ENCODE assay signal across 7 cellular contexts in the genomic region with DNA sequence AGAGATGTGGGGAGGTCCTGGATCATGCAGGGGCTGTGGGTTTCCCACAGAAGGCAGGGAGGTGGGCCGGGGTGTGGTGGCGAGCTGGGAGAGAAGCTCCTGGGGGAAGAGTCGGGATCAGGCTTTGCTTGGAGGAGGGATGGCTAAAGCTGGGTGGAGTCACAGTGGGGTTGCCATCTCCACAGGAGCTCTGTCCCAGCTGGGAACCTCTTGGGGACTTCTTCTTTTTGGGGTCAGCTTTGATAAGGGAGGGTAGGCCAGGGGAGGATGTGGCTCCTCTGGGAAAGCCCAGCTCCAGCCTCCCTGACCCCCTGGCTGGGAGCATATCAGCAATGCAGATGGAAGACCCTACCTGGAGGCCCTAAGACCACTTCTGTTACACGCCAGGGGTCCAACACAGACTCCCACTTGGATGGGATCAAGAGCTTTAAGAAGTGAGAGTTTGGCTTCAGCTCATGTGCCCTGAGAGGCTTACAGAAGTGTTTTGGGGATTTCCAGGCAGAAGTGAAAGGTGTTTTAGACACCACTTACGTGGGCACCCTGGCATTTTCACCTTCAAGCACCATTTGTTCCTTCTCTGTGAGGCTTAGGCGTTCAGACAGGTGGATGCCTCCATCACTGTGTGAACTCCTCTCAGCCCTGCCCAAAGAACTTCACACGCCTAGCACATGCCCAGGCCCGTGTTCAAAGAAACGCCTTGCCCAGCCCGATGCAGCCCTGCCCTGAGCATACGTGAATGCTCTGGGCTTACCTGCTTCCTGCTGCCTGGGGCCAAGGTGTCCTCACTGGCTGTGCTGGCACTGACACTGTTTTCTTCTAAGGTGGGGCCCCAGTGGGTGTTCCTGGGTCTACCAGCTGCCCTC. TPM values are rescaled to one million over a fixed set of nuclear protein-coding genes. Genes with fewer than 3 reads are reported as not detected.
A peak's percentile ranks its signal among the peaks of the same experiment; 100 is the strongest.
DNase-seq lines count a peak whose midpoint lies in the region; ATAC-seq, FAIRE-seq and TF ChIP-seq lines count a peak whose summit lies in the region.

No MANE protein-coding gene starts in this region.

- no peak overlapping the region for H3K27ac Mint-ChIP-seq in WTC11

- DNase-seq in GM19239 (ENCODE audit: insufficient read length, low spot score) (peak; percentile 28), WTC11 (ENCODE audit: low spot score) (no peak), AML-193 (lab: John Stamatoyannopoulos, UW) (no peak), NCI-H82 treated with DMSO at 0.1 percent for 48 hours (lab: John Stamatoyannopoulos, UW; ENCODE audit: unreplicated experiment) (no peak)
- DNase-seq in stimulated activated naive CD8-positive, alpha-beta T cell treated with anti-CD3 and anti-CD28 coated beads, Interleukin-15, Interleukin-2, amounts not matched to agents 100 U/mL and 50 U/mL, for 24 hours = no peak

- CTCF ChIA-PET in WTC11 (lab: Charles Lee) = interaction anchor here (0.8 to 1.2 kb wide), 3 partner anchors 10 to 246 kb away, joined by 3 to 4 read pairs (median 4); no protein-coding TSS in a partner anchor

- peaks cover 1% of the 10 kb centered on the region; the same call in 1 of the 2 replicates for H3K36me3 Mint-ChIP-seq in WTC11

- ATAC-seq in HG03097 (IDR thresholded peaks at IDR 0.05; ENCODE audit: low FRiP score, unreplicated experiment) (peak; percentile 41), WTC11 (no peak)
- peak; percentile 19 for ATAC-seq in stimulated activated naive CD8-positive, alpha-beta T cell treated with anti-CD3 and anti-CD28 coated beads, Interleukin-15, Interleukin-2, amounts not matched to agents 100 U/mL and 50 U/mL, for 24 hours

- peaks cover 2% of the 10 kb centered on the region; the same call in 1 of the 2 replicates for H3K9me3 Mint-ChIP-seq in WTC11

- H3K4me3 Mint-ChIP-seq in WTC11 = no peak overlapping the region

- peaks cover 17% of the 10 kb centered on the region for H3K4me1 Mint-ChIP-seq in WTC11

- H3K27ac ChIP-seq in cingulate gyrus (ENCODE audit: low read depth, low read length) = peak overlapping the region; percentile 92

- TF ChIP-seq CTCF in WTC11 (IDR thresholded peaks at IDR 0.05) = no peak

- peak; percentile 4 for FAIRE-seq in GM19239 (lab: Jason Lieb, UNC)

- H3K27me3 Mint-ChIP-seq in WTC11 (ENCODE audit: low read depth) = peaks cover 3% of the 10 kb centered on the region; the same call in 1 of the 2 replicates

- POLR2A ChIA-PET in WTC11 (lab: Charles Lee) = no interaction called here

TF ChIP-seq in WTC11, 78 proteins besides CTCF, POLR2A, EP300 and RAD21:
- no peak for TF ChIP-seq ZNF219 (CRISPR knock-in tag; IDR thresholded peaks at IDR 0.05; ENCODE audit: borderline replicate concordance)
- no peak for TF ChIP-seq TEAD1 (CRISPR knock-in tag; IDR thresholded peaks at IDR 0.05)
- no peak for TF ChIP-seq AR (CRISPR knock-in tag; IDR thresholded peaks at IDR 0.05)
- no peak for TF ChIP-seq MAX (CRISPR knock-in tag; IDR thresholded peaks at IDR 0.05)
- TF ChIP-seq, protein P1, sequence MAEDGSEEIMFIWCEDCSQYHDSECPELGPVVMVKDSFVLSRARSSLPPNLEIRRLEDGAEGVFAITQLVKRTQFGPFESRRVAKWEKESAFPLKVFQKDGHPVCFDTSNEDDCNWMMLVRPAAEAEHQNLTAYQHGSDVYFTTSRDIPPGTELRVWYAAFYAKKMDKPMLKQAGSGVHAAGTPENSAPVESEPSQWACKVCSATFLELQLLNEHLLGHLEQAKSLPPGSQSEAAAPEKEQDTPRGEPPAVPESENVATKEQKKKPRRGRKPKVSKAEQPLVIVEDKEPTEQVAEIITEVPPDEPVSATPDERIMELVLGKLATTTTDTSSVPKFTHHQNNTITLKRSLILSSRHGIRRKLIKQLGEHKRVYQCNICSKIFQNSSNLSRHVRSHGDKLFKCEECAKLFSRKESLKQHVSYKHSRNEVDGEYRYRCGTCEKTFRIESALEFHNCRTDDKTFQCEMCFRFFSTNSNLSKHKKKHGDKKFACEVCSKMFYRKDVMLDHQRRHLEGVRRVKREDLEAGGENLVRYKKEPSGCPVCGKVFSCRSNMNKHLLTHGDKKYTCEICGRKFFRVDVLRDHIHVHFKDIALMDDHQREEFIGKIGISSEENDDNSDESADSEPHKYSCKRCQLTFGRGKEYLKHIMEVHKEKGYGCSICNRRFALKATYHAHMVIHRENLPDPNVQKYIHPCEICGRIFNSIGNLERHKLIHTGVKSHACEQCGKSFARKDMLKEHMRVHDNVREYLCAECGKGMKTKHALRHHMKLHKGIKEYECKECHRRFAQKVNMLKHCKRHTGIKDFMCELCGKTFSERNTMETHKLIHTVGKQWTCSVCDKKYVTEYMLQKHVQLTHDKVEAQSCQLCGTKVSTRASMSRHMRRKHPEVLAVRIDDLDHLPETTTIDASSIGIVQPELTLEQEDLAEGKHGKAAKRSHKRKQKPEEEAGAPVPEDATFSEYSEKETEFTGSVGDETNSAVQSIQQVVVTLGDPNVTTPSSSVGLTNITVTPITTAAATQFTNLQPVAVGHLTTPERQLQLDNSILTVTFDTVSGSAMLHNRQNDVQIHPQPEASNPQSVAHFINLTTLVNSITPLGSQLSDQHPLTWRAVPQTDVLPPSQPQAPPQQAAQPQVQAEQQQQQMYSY (CRISPR knock-in tag; IDR thresholded peaks at IDR 0.05) = no peak
- no peak for TF ChIP-seq NR2C2 (CRISPR knock-in tag; IDR thresholded peaks at IDR 0.05)
- no peak for TF ChIP-seq ETV6 (CRISPR knock-in tag; IDR thresholded peaks at IDR 0.05)
- no peak for TF ChIP-seq NFE2L1 (CRISPR knock-in tag; IDR thresholded peaks at IDR 0.05)
- TF ChIP-seq, protein P2, sequence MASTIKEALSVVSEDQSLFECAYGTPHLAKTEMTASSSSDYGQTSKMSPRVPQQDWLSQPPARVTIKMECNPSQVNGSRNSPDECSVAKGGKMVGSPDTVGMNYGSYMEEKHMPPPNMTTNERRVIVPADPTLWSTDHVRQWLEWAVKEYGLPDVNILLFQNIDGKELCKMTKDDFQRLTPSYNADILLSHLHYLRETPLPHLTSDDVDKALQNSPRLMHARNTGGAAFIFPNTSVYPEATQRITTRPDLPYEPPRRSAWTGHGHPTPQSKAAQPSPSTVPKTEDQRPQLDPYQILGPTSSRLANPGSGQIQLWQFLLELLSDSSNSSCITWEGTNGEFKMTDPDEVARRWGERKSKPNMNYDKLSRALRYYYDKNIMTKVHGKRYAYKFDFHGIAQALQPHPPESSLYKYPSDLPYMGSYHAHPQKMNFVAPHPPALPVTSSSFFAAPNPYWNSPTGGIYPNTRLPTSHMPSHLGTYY (CRISPR knock-in tag; IDR thresholded peaks at IDR 0.05) = no peak
- TF ChIP-seq, protein P3, sequence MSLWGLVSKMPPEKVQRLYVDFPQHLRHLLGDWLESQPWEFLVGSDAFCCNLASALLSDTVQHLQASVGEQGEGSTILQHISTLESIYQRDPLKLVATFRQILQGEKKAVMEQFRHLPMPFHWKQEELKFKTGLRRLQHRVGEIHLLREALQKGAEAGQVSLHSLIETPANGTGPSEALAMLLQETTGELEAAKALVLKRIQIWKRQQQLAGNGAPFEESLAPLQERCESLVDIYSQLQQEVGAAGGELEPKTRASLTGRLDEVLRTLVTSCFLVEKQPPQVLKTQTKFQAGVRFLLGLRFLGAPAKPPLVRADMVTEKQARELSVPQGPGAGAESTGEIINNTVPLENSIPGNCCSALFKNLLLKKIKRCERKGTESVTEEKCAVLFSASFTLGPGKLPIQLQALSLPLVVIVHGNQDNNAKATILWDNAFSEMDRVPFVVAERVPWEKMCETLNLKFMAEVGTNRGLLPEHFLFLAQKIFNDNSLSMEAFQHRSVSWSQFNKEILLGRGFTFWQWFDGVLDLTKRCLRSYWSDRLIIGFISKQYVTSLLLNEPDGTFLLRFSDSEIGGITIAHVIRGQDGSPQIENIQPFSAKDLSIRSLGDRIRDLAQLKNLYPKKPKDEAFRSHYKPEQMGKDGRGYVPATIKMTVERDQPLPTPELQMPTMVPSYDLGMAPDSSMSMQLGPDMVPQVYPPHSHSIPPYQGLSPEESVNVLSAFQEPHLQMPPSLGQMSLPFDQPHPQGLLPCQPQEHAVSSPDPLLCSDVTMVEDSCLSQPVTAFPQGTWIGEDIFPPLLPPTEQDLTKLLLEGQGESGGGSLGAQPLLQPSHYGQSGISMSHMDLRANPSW (CRISPR knock-in tag; conservative IDR thresholded peaks at IDR 0.05; ENCODE audit: low read depth) = no peak
- TF ChIP-seq, protein P4, sequence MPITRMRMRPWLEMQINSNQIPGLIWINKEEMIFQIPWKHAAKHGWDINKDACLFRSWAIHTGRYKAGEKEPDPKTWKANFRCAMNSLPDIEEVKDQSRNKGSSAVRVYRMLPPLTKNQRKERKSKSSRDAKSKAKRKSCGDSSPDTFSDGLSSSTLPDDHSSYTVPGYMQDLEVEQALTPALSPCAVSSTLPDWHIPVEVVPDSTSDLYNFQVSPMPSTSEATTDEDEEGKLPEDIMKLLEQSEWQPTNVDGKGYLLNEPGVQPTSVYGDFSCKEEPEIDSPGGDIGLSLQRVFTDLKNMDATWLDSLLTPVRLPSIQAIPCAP (CRISPR knock-in tag; IDR thresholded peaks at IDR 0.05) = no peak

RNA-seq across cellular contexts. Expression of gene AMPD3, which starts 33.7 kb away (rescaled TPM):
- 5.0 to 7.1 TPM (median 6.4 TPM) in 3 replicates for total RNA-seq in WTC11 (2021)

RNA-seq across cellular contexts. Expression of gene RNF141, which starts 52.2 kb away (rescaled TPM):
- total RNA-seq in WTC11 (2021) = 23.2 to 24.8 TPM (median 23.9 TPM) in 3 replicates
